In genomic region chr1:11335417-11336070, GRCh38 we compare ENCODE assay signal across 13 cellular contexts.
A peak's percentile ranks its signal among the peaks of the same experiment; 100 is the strongest.
DNase-seq lines count a peak whose midpoint lies in the region; ATAC-seq and TF ChIP-seq lines count a peak whose summit lies in the region.
"Had no signal": no experiment of that assay in that cellular context is flagged by ENCODE, and none has a peak within 500 bp of the region (broad histone marks: within the 10 kb centered on the region; RNA-seq: fewer than 3 reads in every experiment).

No MANE protein-coding gene starts in this region.

- H3K9me3 ChIP-seq in trophoblast cell (ENCODE audit: insufficient read depth, low read depth, low read length) (no peaks in the 10 kb centered on the region), SK-N-SH (no peaks in the 10 kb centered on the region)
- H3K9me3 ChIP-seq: thoracic aorta had no signal

- H2AFZ ChIP-seq in trophoblast cell (ENCODE audit: insufficient read depth, low read length, poor library complexity) (no peak overlapping the region), SK-N-SH (ENCODE audit: low read depth) (no peak overlapping the region)

- no peaks in the 10 kb centered on the region for H3K79me1 ChIP-seq in trophoblast cell (ENCODE audit: low read length)

- ATAC-seq in GM18909 (IDR thresholded peaks at IDR 0.05; ENCODE audit: poor library complexity, unreplicated experiment) (peak; percentile 90), GM21786 (IDR thresholded peaks at IDR 0.05; ENCODE audit: unreplicated experiment) (peak; percentile 89), HG03354 (IDR thresholded peaks at IDR 0.05; ENCODE audit: poor library complexity, severe bottlenecking, unreplicated experiment) (peak; percentile 75)
- ATAC-seq: HCT116 had no signal

- H2BK12ac ChIP-seq in trophoblast cell (ENCODE audit: low read length) = no peak overlapping the region

- H3K4ac ChIP-seq in trophoblast cell (ENCODE audit: low read depth, low read length) = no peak overlapping the region

- no peak overlapping the region for H2BK5ac ChIP-seq in trophoblast cell (ENCODE audit: low read depth, low read length, poor library complexity)

- H3K9ac ChIP-seq in trophoblast cell (ENCODE audit: low read length) (peak overlapping the region; percentile 7), SK-N-SH (no peak overlapping the region)

- no peak overlapping the region for H2BK120ac ChIP-seq in trophoblast cell (ENCODE audit: insufficient read depth, low read length, poor library complexity)

- H3F3A ChIP-seq in SK-N-SH (replicated peaks; ENCODE audit: insufficient read depth) = no peaks in the 10 kb centered on the region

- POLR2A ChIA-PET in SK-N-SH (lab: Yijun Ruan, JAX) = no interaction called here

- intact Hi-C loops in cardiac septum (cut with DNase I) = no loop called here

- no peak overlapping the region for H4K12ac ChIP-seq in trophoblast cell (ENCODE audit: low read depth, low read length)

- no peaks in the 10 kb centered on the region for H4K20me1 ChIP-seq in SK-N-SH (ENCODE audit: insufficient read depth)

- TF ChIP-seq RAD21 in SK-N-SH (IDR thresholded peaks at IDR 0.05; ENCODE audit: low read length) = no peak

- no CpG with 5 or more reads among the region's 7 CpGs for WGBS in trophoblast cell (ENCODE audit: extremely low coverage, insufficient coverage, insufficient read length)
- 61% methylated on average over 4 of the region's 7 CpGs for WGBS in SK-N-SH (ENCODE audit: low lambda C conversion rate)

- H4K91ac ChIP-seq in trophoblast cell (ENCODE audit: low read depth, low read length) = no peak overlapping the region

- H3K27ac ChIP-seq in trophoblast cell (ENCODE audit: low read depth, low read length) = no peak overlapping the region
- H3K27ac ChIP-seq in SK-N-SH (ENCODE audit: low read depth in 2 of 2, low read length in 1 of 2) = no peak overlapping the region
- H3K27ac ChIP-seq: thoracic aorta had no signal

- no peak overlapping the region for H3K23ac ChIP-seq in trophoblast cell (ENCODE audit: low read length)

- no peak overlapping the region for H3K14ac ChIP-seq in trophoblast cell (ENCODE audit: low read length)

- H3K4me3 ChIP-seq in trophoblast cell (ENCODE audit: low read depth, low read length) (no peak overlapping the region), SK-N-SH (ENCODE audit: low read depth in 2 of 2, low read length in 1 of 2) (no peak overlapping the region)
- H3K4me3 ChIP-seq: thoracic aorta had no signal

- H3K79me2 ChIP-seq in trophoblast cell (ENCODE audit: control insufficient read depth, insufficient read depth, low read length, poor library complexity) (peaks cover 1% of the 10 kb centered on the region), SK-N-SH (ENCODE audit: insufficient read depth) (no peaks in the 10 kb centered on the region)

- H2AK5ac ChIP-seq in trophoblast cell (ENCODE audit: low read length) = no peak overlapping the region

- H3K36me3 ChIP-seq in trophoblast cell (ENCODE audit: control insufficient read depth in 1 of 2, insufficient read depth in 2 of 2, low read length in 2 of 2) (no peaks in the 10 kb centered on the region), SK-N-SH (replicated peaks in 1 of 2; ENCODE audit: control insufficient read depth in 1 of 2, insufficient read depth in 2 of 2, low read length in 1 of 2) (no peaks in the 10 kb centered on the region)
- H3K36me3 ChIP-seq: thoracic aorta had no signal

- DNase-seq in trophoblast cell (no peak), GF-D8 (lab: John Stamatoyannopoulos, UW) (no peak), cardiac septum (ENCODE audit: low spot score) (no peak), SK-N-SH (no peak)
- DNase-seq in activated effector memory CD4-positive, alpha-beta T cell treated with anti-CD3 and anti-CD28 coated beads, Interleukin-2, amount 50 U/mL, for 16 hours = no peak
- DNase-seq: cortex of kidney, MM.1S, T-helper 9 cell had no signal

- H3K4me2 ChIP-seq in trophoblast cell (ENCODE audit: low read length) = no peak overlapping the region
- no peak overlapping the region for H3K4me2 ChIP-seq in SK-N-SH

- no peak for TF ChIP-seq EP300 in SK-N-SH (IDR thresholded peaks at IDR 0.05; ENCODE audit: borderline replicate concordance in 1 of 2, low read depth in 1 of 2, low read length in 1 of 2)

- H3K4me1 ChIP-seq in trophoblast cell (ENCODE audit: control insufficient read depth in 1 of 2, insufficient read depth in 2 of 2, low read length in 2 of 2) (no peaks in the 10 kb centered on the region), SK-N-SH (ENCODE audit: control insufficient read depth in 1 of 2, insufficient read depth in 2 of 2, low read depth in 1 of 2, low read length in 1 of 2) (peaks cover 0 to 18% of the 10 kb centered on the region in 2 experiments; a peak in 1 of 4 replicates)

- TF ChIP-seq CTCF in SK-N-SH (IDR thresholded peaks at IDR 0.05) = no peak

- H3K27me3 ChIP-seq in trophoblast cell (ENCODE audit: insufficient read depth, low read length) (no peaks in the 10 kb centered on the region), SK-N-SH (ENCODE audit: insufficient read depth) (no peaks in the 10 kb centered on the region)

- CTCF ChIA-PET in SK-N-SH (lab: Yijun Ruan, JAX) = interaction anchor here (0.7 to 2.2 kb wide), 12 partner anchors 8 to 315 kb away, joined by 3 to 8 read pairs (median 3); no protein-coding TSS in a partner anchor

- no peak overlapping the region for H4K8ac ChIP-seq in trophoblast cell (ENCODE audit: low read depth, low read length)

- H3K18ac ChIP-seq in trophoblast cell (ENCODE audit: low read length) = no peak overlapping the region

- H3K9me2 ChIP-seq in SK-N-SH = no peaks in the 10 kb centered on the region

TF ChIP-seq in SK-N-SH, 30 proteins besides CTCF, POLR2A, EP300 and RAD21 (continues in another document):
- TF ChIP-seq NRF1 (IDR thresholded peaks at IDR 0.05; ENCODE audit: low read depth, low read length) (no peak), IRF3 (IDR thresholded peaks at IDR 0.05; ENCODE audit: low read depth, low read length) (no peak), TCF12 (IDR thresholded peaks at IDR 0.05) (no peak), RXRA (IDR thresholded peaks at IDR 0.05; ENCODE audit: borderline replicate concordance, low read depth) (no peak), TAF1 (IDR thresholded peaks at IDR 0.05; ENCODE audit: borderline replicate concordance, low read depth, low read length) (no peak), TEAD4 (IDR thresholded peaks at IDR 0.05; ENCODE audit: borderline replicate concordance, insufficient read depth) (no peak), POLR2AphosphoS5 (IDR thresholded peaks at IDR 0.05; ENCODE audit: low read depth, low read length) (no peak), YY1 (IDR thresholded peaks at IDR 0.05; ENCODE audit: low read depth) (no peak), PBX3 (IDR thresholded peaks at IDR 0.05) (no peak), REST (IDR thresholded peaks at IDR 0.05; ENCODE audit: low read depth, low read length) (no peak), GABPA (IDR thresholded peaks at IDR 0.05; ENCODE audit: low read depth) (no peak), MAX (IDR thresholded peaks at IDR 0.05; ENCODE audit: low read depth) (no peak)
